ENCODE assay signal across 1 cellular context in the genomic region with DNA sequence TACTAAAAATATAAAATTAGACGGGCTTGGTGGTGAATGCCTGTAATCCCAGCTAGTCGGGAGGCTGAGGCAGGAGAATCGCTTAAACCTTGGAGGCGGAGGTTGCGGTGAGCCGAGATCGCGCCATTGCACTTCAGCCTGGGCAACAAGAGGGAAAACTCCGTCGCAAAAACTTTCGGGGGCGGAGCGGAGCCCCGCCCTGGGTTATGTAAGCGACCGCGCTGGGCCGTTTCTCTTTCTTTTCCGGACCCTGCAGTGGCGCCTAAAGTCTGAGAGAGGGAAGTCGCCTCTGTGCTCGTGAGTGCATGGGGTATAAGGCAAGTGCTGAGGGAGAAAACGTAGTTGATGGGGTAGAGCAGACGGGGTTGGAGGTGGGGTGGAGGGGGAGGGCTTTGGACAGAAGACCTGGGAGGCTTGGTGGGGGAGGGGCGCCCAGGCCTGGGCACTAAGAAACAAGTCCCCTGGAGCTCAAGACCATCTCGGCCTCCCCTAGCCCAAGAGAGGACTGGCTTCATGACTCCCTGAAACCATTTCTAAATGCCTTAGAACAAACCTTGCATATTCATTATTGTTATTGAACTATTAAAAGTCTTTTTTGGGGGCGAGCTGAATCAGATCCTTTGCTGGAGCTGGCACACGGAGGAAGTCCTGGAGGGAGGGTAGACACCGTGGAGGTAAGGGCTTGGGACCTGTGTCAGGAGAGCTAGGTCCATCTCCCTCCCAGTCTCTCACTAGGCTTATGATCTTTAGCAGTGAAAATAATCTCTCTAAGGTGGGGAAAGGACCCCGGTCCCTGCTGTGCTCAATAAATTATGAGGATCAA.
TF ChIP-seq lines count a peak whose summit lies in the region.

No MANE protein-coding gene starts in this region.

TF ChIP-seq in WTC11, 78 proteins besides CTCF, POLR2A, EP300 and RAD21 (continued from another document):
- no peak for TF ChIP-seq ATF2 (CRISPR knock-in tag; IDR thresholded peaks at IDR 0.05; ENCODE audit: borderline replicate concordance, low read depth)
- TF ChIP-seq ZNF232 (CRISPR knock-in tag; IDR thresholded peaks at IDR 0.05): no peak
- TF ChIP-seq, protein P1, sequence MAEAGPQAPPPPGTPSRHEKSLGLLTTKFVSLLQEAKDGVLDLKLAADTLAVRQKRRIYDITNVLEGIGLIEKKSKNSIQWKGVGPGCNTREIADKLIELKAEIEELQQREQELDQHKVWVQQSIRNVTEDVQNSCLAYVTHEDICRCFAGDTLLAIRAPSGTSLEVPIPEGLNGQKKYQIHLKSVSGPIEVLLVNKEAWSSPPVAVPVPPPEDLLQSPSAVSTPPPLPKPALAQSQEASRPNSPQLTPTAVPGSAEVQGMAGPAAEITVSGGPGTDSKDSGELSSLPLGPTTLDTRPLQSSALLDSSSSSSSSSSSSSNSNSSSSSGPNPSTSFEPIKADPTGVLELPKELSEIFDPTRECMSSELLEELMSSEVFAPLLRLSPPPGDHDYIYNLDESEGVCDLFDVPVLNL (CRISPR knock-in tag; IDR thresholded peaks at IDR 0.05; ENCODE audit: borderline replicate concordance, low read depth): no peak
- no peak for TF ChIP-seq GTF2I (CRISPR knock-in tag; conservative IDR thresholded peaks at IDR 0.05)
- no peak; the same call in 1 of the 2 replicates for TF ChIP-seq SP1 (CRISPR knock-in tag; conservative IDR thresholded peaks at IDR 0.05)
